In genomic region chr17:80694992-80695912, GRCh38 we compare ENCODE assay signal across 10 cellular contexts.
DNase-seq lines count a peak whose midpoint lies in the region; ATAC-seq, FAIRE-seq and TF ChIP-seq lines count a peak whose summit lies in the region.
"Had no signal": no experiment of that assay in that cellular context is flagged by ENCODE, and none has a peak within 500 bp of the region (broad histone marks: within the 10 kb centered on the region; RNA-seq: fewer than 3 reads in every experiment).

No MANE protein-coding gene starts in this region.

- no peak overlapping the region for H3K4me2 ChIP-seq in H1 (ENCODE audit: insufficient read depth in 1 of 2, low read depth in 2 of 2, low read length in 2 of 2)
- H3K4me2 ChIP-seq in osteoblast (ENCODE audit: insufficient read depth, low read length), result no peak overlapping the region

- H3K9ac ChIP-seq in H1 (replicated peaks in 1 of 4; ENCODE audit: extremely low read depth in 1 of 4, low read depth in 3 of 4, low read length in 3 of 4), result no peak overlapping the region

- no peak overlapping the region; the same call in 1 of the 2 replicates for H4K8ac ChIP-seq in H1 (ENCODE audit: extremely low read depth, insufficient read depth, low read length)

- H2AFZ ChIP-seq in H1 (ENCODE audit: low read length) (no peak overlapping the region), osteoblast (ENCODE audit: low read length) (no peak overlapping the region)

- H3K4me3 ChIP-seq in RWPE2 (ENCODE audit: severe bottlenecking), result no peak overlapping the region
- H3K4me3 ChIP-seq in H1 (ENCODE audit: extremely low read depth in 1 of 4, insufficient read depth in 2 of 4, low read depth in 3 of 4, low read length in 4 of 4), result no peak overlapping the region
- no peak overlapping the region for H3K4me3 ChIP-seq in osteoblast (ENCODE audit: insufficient read depth, low read length)

- peaks cover 51% of the 10 kb centered on the region for H3K4me1 Mint-ChIP-seq in stimulated activated memory B cell treated with anti-CD40 and anti-IgM and Interleukin-4, amounts not matched to agents 10 μg/mL and 1 μg/mL and 100 μg/mL, for 72 hours

- no peak overlapping the region for H3K14ac ChIP-seq in H1 (ENCODE audit: insufficient read length)

- no peak overlapping the region for H4K5ac ChIP-seq in H1 (ENCODE audit: insufficient read length, low read depth, low read length)

- H3K4ac ChIP-seq in H1 (replicated peaks; ENCODE audit: insufficient read length, low read depth, low read length), result peak overlapping the region; percentile 34

- H3K56ac ChIP-seq in H1 (replicated peaks; ENCODE audit: insufficient read length, low read depth, low read length), result no peak overlapping the region

- peak overlapping the region; percentile 34 for H2BK120ac ChIP-seq in H1 (replicated peaks; ENCODE audit: low read depth, low read length)

- DNase-seq in activated CD4-positive, alpha-beta T cell treated with anti-CD3 and anti-CD28 coated beads for 48 hours, result peak; percentile 37
- DNase-seq in activated CD4-positive, alpha-beta T cell treated with anti-CD3 and anti-CD28 coated beads for 1 hour, result no peak
- DNase-seq in RWPE2 (ENCODE audit: low spot score) (no peak), H1 (ENCODE audit: low read depth in 1 of 2, low spot score in 2 of 2) (no peak), osteoblast (ENCODE audit: insufficient read length, low spot score, missing footprints) (peak; percentile 76), DMS153 (lab: John Stamatoyannopoulos, UW) (no peak), occipital lobe (lab: John Stamatoyannopoulos, UW) (no peak)
- DNase-seq: immature natural killer cell had no signal

- no peak for TF ChIP-seq CTCF in RWPE2 (IDR thresholded peaks at IDR 0.05; ENCODE audit: poor library complexity, severe bottlenecking)
- TF ChIP-seq CTCF in H1 (IDR thresholded peaks at IDR 0.05; ENCODE audit: control extremely low read depth in 1 of 3, insufficient read depth in 1 of 3, low read depth in 1 of 3, low read length in 3 of 3), result no peak
- no peak for TF ChIP-seq CTCF in osteoblast (IDR thresholded peaks at IDR 0.05; ENCODE audit: extremely low read depth, low read depth, low read length)

- peaks cover 6% of the 10 kb centered on the region for H3K9me3 Mint-ChIP-seq in stimulated activated memory B cell treated with anti-CD40 and anti-IgM and Interleukin-4, amounts not matched to agents 10 μg/mL and 1 μg/mL and 100 μg/mL, for 72 hours

- H3K36me3 ChIP-seq in RWPE2 (ENCODE audit: low read depth), result no peaks in the 10 kb centered on the region
- no peaks in the 10 kb centered on the region for H3K36me3 ChIP-seq in H1 (ENCODE audit: control insufficient read depth in 2 of 4, insufficient read depth in 4 of 4, low read length in 3 of 4)
- no peaks in the 10 kb centered on the region for H3K36me3 ChIP-seq in osteoblast (ENCODE audit: insufficient read depth, low read length)

- FAIRE-seq in H1 (lab: Jason Lieb, UNC), result no peak
- FAIRE-seq: H54 had no signal

- H2BK5ac ChIP-seq in H1 (ENCODE audit: low read depth, low read length), result peak overlapping the region; percentile 99; the same call in 1 of the 2 replicates

- H2BK12ac ChIP-seq in H1 (ENCODE audit: low read depth, low read length), result peak overlapping the region; percentile 98; the same call in 1 of the 2 replicates

- H3K4me1 ChIP-seq in RWPE2 (ENCODE audit: insufficient read depth, poor library complexity, severe bottlenecking) (peaks cover 12% of the 10 kb centered on the region), H1 (replicated peaks in 1 of 4; ENCODE audit: control insufficient read depth in 3 of 4, insufficient read depth in 4 of 4, low read length in 3 of 4) (peaks cover 0 to 31% (median 19%) of the 10 kb centered on the region in 4 experiments; a peak in 5 of 7 replicates), osteoblast (ENCODE audit: insufficient read depth, low read length) (peaks cover 7% of the 10 kb centered on the region)

- H3K27ac Mint-ChIP-seq in stimulated activated memory B cell treated with anti-CD40 and anti-IgM and Interleukin-4, amounts not matched to agents 10 μg/mL and 1 μg/mL and 100 μg/mL, for 72 hours, result no peak overlapping the region

- 92% methylated on average over 28 of the region's 28 CpGs; no CpG with 5 or more reads in 1 of the 2 experiments for WGBS in H1 (ENCODE audit: extremely low coverage in 1 of 2, insufficient coverage in 1 of 2, insufficient read length in 1 of 2, insufficient replicate concordance in 2 of 2, low coverage in 1 of 2, low lambda C conversion rate in 2 of 2, missing lambda C conversion rate in 1 of 2), 2 experiments

- H4K20me1 ChIP-seq in H1 (replicated peaks in 1 of 2; ENCODE audit: control insufficient read depth in 1 of 2, insufficient read depth in 2 of 2, low read length in 2 of 2) (no peaks in the 10 kb centered on the region), osteoblast (ENCODE audit: insufficient read depth, low read length) (peaks cover 32% of the 10 kb centered on the region)

- peak overlapping the region; percentile 29 for H3K27ac ChIP-seq in RWPE2 (ENCODE audit: poor library complexity, severe bottlenecking)
- H3K27ac ChIP-seq in H1 (ENCODE audit: low read depth, low read length), result 0 out of 2 replicates have a peak overlapping the region, but pooled peaks have one; percentile 79
- peak overlapping the region; percentile 17 for H3K27ac ChIP-seq in osteoblast (ENCODE audit: low read depth, low read length)

- TF ChIP-seq RAD21 in H1 (IDR thresholded peaks at IDR 0.05 in 1 of 2, conservative IDR thresholded peaks at IDR 0.05 in 1 of 2; ENCODE audit: low read depth in 2 of 2, low read length in 2 of 2), result no peak

- peak overlapping the region; percentile 90; the same call in 1 of the 2 replicates for H2BK20ac ChIP-seq in H1 (ENCODE audit: low read length)

- no peak overlapping the region for H3K23ac ChIP-seq in H1 (ENCODE audit: insufficient read length)

- no peaks in the 10 kb centered on the region for H3K27me3 Mint-ChIP-seq in stimulated activated memory B cell treated with anti-CD40 and anti-IgM and Interleukin-4, amounts not matched to agents 10 μg/mL and 1 μg/mL and 100 μg/mL, for 72 hours

- no peak for ATAC-seq in RWPE2 (ENCODE audit: low read depth)
- ATAC-seq in stimulated activated memory B cell treated with anti-CD40 and anti-IgM and Interleukin-4, amounts not matched to agents 10 μg/mL and 1 μg/mL and 100 μg/mL, for 72 hours, result no peak

- POLR2A ChIA-PET in H1 (lab: Charles Lee; ENCODE audit: partially characterized antibody), result interaction anchor here (0.9 kb wide), 1 partner anchor 241 kb away, joined by 3 read pairs; no protein-coding TSS in a partner anchor

- peaks cover 12% of the 10 kb centered on the region; the same call in 1 of the 2 replicates for H3K79me1 ChIP-seq in H1 (ENCODE audit: low read depth, low read length)

- H4K91ac ChIP-seq in H1 (replicated peaks; ENCODE audit: insufficient read length, low read length), result peak overlapping the region; percentile 94

- H3K18ac ChIP-seq in H1 (ENCODE audit: extremely low read depth, low read length), result peak overlapping the region; percentile 95

- H2AK5ac ChIP-seq in H1 (ENCODE audit: low read depth, low read length), result peak overlapping the region; percentile 96

- CTCF ChIA-PET in H1 (lab: Charles Lee; ENCODE audit: partially characterized antibody), result no interaction called here

- H3K79me2 ChIP-seq in H1 (ENCODE audit: control insufficient read depth in 1 of 2, insufficient read depth in 2 of 2, low read length in 2 of 2) (peaks cover 0 to 79% of the 10 kb centered on the region in 2 experiments; a peak in 3 of 4 replicates), osteoblast (ENCODE audit: insufficient read depth, low read length) (peaks cover 80% of the 10 kb centered on the region)

- TF ChIP-seq POLR2A in H1 (IDR thresholded peaks at IDR 0.05; ENCODE audit: control extremely low read depth in 1 of 2, low read depth in 2 of 2, low read length in 2 of 2), result no peak

- H3K23me2 ChIP-seq in H1 (ENCODE audit: low read depth, low read length), result peaks cover 2% of the 10 kb centered on the region; the same call in 1 of the 2 replicates

- no peak for TF ChIP-seq EP300 in H1 (IDR thresholded peaks at IDR 0.05; ENCODE audit: borderline replicate concordance in 1 of 2, low read depth in 2 of 2, low read length in 2 of 2)

- no peaks in the 10 kb centered on the region for H3K27me3 ChIP-seq in RWPE2 (ENCODE audit: insufficient read depth, poor library complexity, severe bottlenecking)
- H3K27me3 ChIP-seq in H1 (replicated peaks in 1 of 4; ENCODE audit: control insufficient read depth in 3 of 4, extremely low read depth in 1 of 4, insufficient read depth in 3 of 4, low read length in 3 of 4), result no peaks in the 10 kb centered on the region
- H3K27me3 ChIP-seq in osteoblast (ENCODE audit: insufficient read depth, low read length), result no peaks in the 10 kb centered on the region

- H3K36me3 Mint-ChIP-seq in stimulated activated memory B cell treated with anti-CD40 and anti-IgM and Interleukin-4, amounts not matched to agents 10 μg/mL and 1 μg/mL and 100 μg/mL, for 72 hours, result peaks cover 20% of the 10 kb centered on the region

- no peak overlapping the region for H3K4me3 Mint-ChIP-seq in stimulated activated memory B cell treated with anti-CD40 and anti-IgM and Interleukin-4, amounts not matched to agents 10 μg/mL and 1 μg/mL and 100 μg/mL, for 72 hours
- H3K4me3 Mint-ChIP-seq: immature natural killer cell had no signal

- peak overlapping the region; percentile 75; the same call in 1 of the 2 replicates for H2BK15ac ChIP-seq in H1 (ENCODE audit: low read length)

- no peaks in the 10 kb centered on the region for H3K9me3 ChIP-seq in RWPE2 (ENCODE audit: severe bottlenecking)
- H3K9me3 ChIP-seq in H1 (ENCODE audit: insufficient read depth in 2 of 2, low read depth in 1 of 2, low read length in 1 of 2), result no peaks in the 10 kb centered on the region; a peak in 2 of 4 replicates
- no peaks in the 10 kb centered on the region for H3K9me3 ChIP-seq in osteoblast (ENCODE audit: low read depth, low read length)

TF ChIP-seq in H1, 55 proteins besides CTCF, POLR2A, EP300 and RAD21:
- TF ChIP-seq MAFK (IDR thresholded peaks at IDR 0.05; ENCODE audit: low read depth, low read length) (no peak), PHF8 (conservative IDR thresholded peaks at IDR 0.05; ENCODE audit: low read depth, low read length) (no peak), SRF (IDR thresholded peaks at IDR 0.05; ENCODE audit: low read depth, low read length) (no peak), RNF2 (IDR thresholded peaks at IDR 0.05; ENCODE audit: borderline replicate concordance, low read depth, low read length, missing control alignments, poor library complexity, severe bottlenecking) (no peak), KDM1A (IDR thresholded peaks at IDR 0.05; ENCODE audit: borderline replicate concordance, low read length) (no peak), CREB1 (IDR thresholded peaks at IDR 0.05) (no peak), FOSL1 (IDR thresholded peaks at IDR 0.05; ENCODE audit: insufficient read depth, low read depth, low read length) (no peak), CHD2 (IDR thresholded peaks at IDR 0.05; ENCODE audit: low read length) (no peak), MAX (IDR thresholded peaks at IDR 0.05) (no peak), EGR1 (IDR thresholded peaks at IDR 0.05; ENCODE audit: borderline replicate concordance, low read depth, low read length) (no peak)

Comparison
In these comparisons a context has a peak if more than half of its experiments do, and no peak if none do; other contexts are left out.
1. DNase-seq: peak in activated CD4-positive, alpha-beta T cell treated with anti-CD3 and anti-CD28 coated beads for 48 hours (single experiment) and osteoblast (single experiment); none in activated CD4-positive, alpha-beta T cell treated with anti-CD3 and anti-CD28 coated beads for 1 hour (single experiment), RWPE2 (single experiment), H1 (0 of 2), DMS153 (single experiment) and occipital lobe (single experiment).
2. H3K27ac ChIP-seq: peak in every context shown above with its lines; median percentile 79 in H1; 29 in RWPE2; 17 in osteoblast.